ENCODE assay signal across 6 cellular contexts in genomic region chrY:7484703-7485285, GRCh38.
DNase-seq lines count a peak whose midpoint lies in the region; ATAC-seq, FAIRE-seq and TF ChIP-seq lines count a peak whose summit lies in the region.
"Not testable (repeated sequence)": the region's sequence is repeated elsewhere in the genome, so short reads cannot be mapped to it uniquely, and the experiment has no call there.

No MANE protein-coding gene starts in this region.

- 6% methylated on average over 2 to 3 of the region's 5 CpGs for WGBS in body of pancreas, 2 donors
- WGBS in H1 (ENCODE audit: extremely low coverage in 1 of 2, insufficient coverage in 1 of 2, insufficient read length in 1 of 2, insufficient replicate concordance in 2 of 2, low coverage in 1 of 2, low lambda C conversion rate in 2 of 2, missing lambda C conversion rate in 1 of 2), 2 experiments = 78% methylated on average over 3 of the region's 5 CpGs; no CpG with 5 or more reads in 1 of the 2 experiments

- not testable (repeated sequence) for H3K56ac ChIP-seq in H1 (replicated peaks; ENCODE audit: insufficient read length, low read depth, low read length)

- not testable (repeated sequence) for H3K9me3 ChIP-seq in body of pancreas; H1 (ENCODE audit: insufficient read depth in 2 of 2, low read depth in 1 of 2, low read length in 1 of 2)

- CTCF ChIA-PET in H1 (lab: Charles Lee; ENCODE audit: partially characterized antibody) = not testable (repeated sequence)

- intact Hi-C loops in body of pancreas (cut with DNase I) = not testable (repeated sequence)

- not testable (repeated sequence) for H3K9ac ChIP-seq in H1 (replicated peaks in 1 of 4; ENCODE audit: extremely low read depth in 1 of 4, low read depth in 3 of 4, low read length in 3 of 4)

- not testable (repeated sequence) for TF ChIP-seq POLR2A in body of pancreas (IDR thresholded peaks at IDR 0.05); H1 (IDR thresholded peaks at IDR 0.05; ENCODE audit: control extremely low read depth in 1 of 2, low read depth in 2 of 2, low read length in 2 of 2)

- peak; percentile 19 for FAIRE-seq in H1 (lab: Jason Lieb, UNC)

- not testable (repeated sequence) for H4K20me1 ChIP-seq in H1 (replicated peaks in 1 of 2; ENCODE audit: control insufficient read depth in 1 of 2, insufficient read depth in 2 of 2, low read length in 2 of 2)

- H3K23me2 ChIP-seq in H1 (ENCODE audit: low read depth, low read length) = not testable (repeated sequence)

- not testable (repeated sequence) for H4K5ac ChIP-seq in H1 (ENCODE audit: insufficient read length, low read depth, low read length)

- in situ Hi-C loops in G401 (cut with HindIII; ENCODE audit: low sequenced_read_pairs) = not testable (repeated sequence)

- not testable (repeated sequence) for H2BK12ac ChIP-seq in H1 (ENCODE audit: low read depth, low read length)

- H3K27me3 ChIP-seq in body of pancreas; H1 (replicated peaks in 1 of 4; ENCODE audit: control insufficient read depth in 3 of 4, extremely low read depth in 1 of 4, insufficient read depth in 3 of 4, low read length in 3 of 4): not testable (repeated sequence)

- not testable (repeated sequence) for TF ChIP-seq RAD21 in H1 (IDR thresholded peaks at IDR 0.05 in 1 of 2, conservative IDR thresholded peaks at IDR 0.05 in 1 of 2; ENCODE audit: low read depth in 2 of 2, low read length in 2 of 2)

- not testable (repeated sequence) for TF ChIP-seq CTCF in LNCaP clone FGC (IDR thresholded peaks at IDR 0.05; ENCODE audit: control insufficient read depth, extremely low read depth, insufficient read depth); body of pancreas (IDR thresholded peaks at IDR 0.05); H1 (IDR thresholded peaks at IDR 0.05; ENCODE audit: control extremely low read depth in 1 of 3, insufficient read depth in 1 of 3, low read depth in 1 of 3, low read length in 3 of 3)

- not testable (repeated sequence) for H4K8ac ChIP-seq in H1 (ENCODE audit: extremely low read depth, insufficient read depth, low read length)

- H2AFZ ChIP-seq in H1 (ENCODE audit: low read length) = not testable (repeated sequence)

- DNase-seq in G401 (ENCODE audit: low spot score) (peak; percentile 66), LNCaP clone FGC (ENCODE audit: low read depth) (peak; percentile 0), NCI-H69 (lab: John Stamatoyannopoulos, UW) (peak; percentile 75), fibroblast of peridontal ligament (ENCODE audit: extremely low read depth) (peak; percentile 29)
- not testable (repeated sequence) for DNase-seq in body of pancreas; H1 (ENCODE audit: low read depth in 1 of 2, low spot score in 2 of 2)

- POLR2A ChIA-PET in H1 (lab: Charles Lee; ENCODE audit: partially characterized antibody) = not testable (repeated sequence)

- TF ChIP-seq EP300 in H1 (IDR thresholded peaks at IDR 0.05; ENCODE audit: borderline replicate concordance in 1 of 2, low read depth in 2 of 2, low read length in 2 of 2) = not testable (repeated sequence)

- H2AK5ac ChIP-seq in H1 (ENCODE audit: low read depth, low read length) = not testable (repeated sequence)

- not testable (repeated sequence) for H3K4me3 ChIP-seq in LNCaP clone FGC (ENCODE audit: low read depth, low read length); body of pancreas; H1 (ENCODE audit: extremely low read depth in 1 of 4, insufficient read depth in 2 of 4, low read depth in 3 of 4, low read length in 4 of 4)

- not testable (repeated sequence) for H2BK120ac ChIP-seq in H1 (replicated peaks; ENCODE audit: low read depth, low read length)

- H3K14ac ChIP-seq in H1 (ENCODE audit: insufficient read length) = not testable (repeated sequence)

- H2BK5ac ChIP-seq in H1 (ENCODE audit: low read depth, low read length) = not testable (repeated sequence)

- H3K4me1 ChIP-seq in body of pancreas; H1 (replicated peaks in 1 of 4; ENCODE audit: control insufficient read depth in 3 of 4, insufficient read depth in 4 of 4, low read length in 3 of 4): not testable (repeated sequence)

- not testable (repeated sequence) for H3K27ac ChIP-seq in body of pancreas; H1 (ENCODE audit: low read depth, low read length)

- H3K23ac ChIP-seq in H1 (ENCODE audit: insufficient read length) = not testable (repeated sequence)

- not testable (repeated sequence) for H3K18ac ChIP-seq in H1 (ENCODE audit: extremely low read depth, low read length)

- peak; percentile 56 for ATAC-seq in body of pancreas

- not testable (repeated sequence) for H2BK15ac ChIP-seq in H1 (ENCODE audit: low read length)

- H3K4me2 ChIP-seq in H1 (ENCODE audit: insufficient read depth in 1 of 2, low read depth in 2 of 2, low read length in 2 of 2) = not testable (repeated sequence)

- H3K36me3 ChIP-seq in body of pancreas (replicated peaks in 1 of 2; ENCODE audit: insufficient read depth in 1 of 2, low read depth in 2 of 2); H1 (ENCODE audit: control insufficient read depth in 2 of 4, insufficient read depth in 4 of 4, low read length in 3 of 4): not testable (repeated sequence)

- not testable (repeated sequence) for H3K79me2 ChIP-seq in H1 (ENCODE audit: control insufficient read depth in 1 of 2, insufficient read depth in 2 of 2, low read length in 2 of 2)

- H3K79me1 ChIP-seq in H1 (ENCODE audit: low read depth, low read length) = not testable (repeated sequence)

- not testable (repeated sequence) for H3K4ac ChIP-seq in H1 (replicated peaks; ENCODE audit: insufficient read length, low read depth, low read length)

- H4K91ac ChIP-seq in H1 (replicated peaks; ENCODE audit: insufficient read length, low read length) = not testable (repeated sequence)

- H2BK20ac ChIP-seq in H1 (ENCODE audit: low read length) = not testable (repeated sequence)
